ENCODE assay signal across 13 cellular contexts in the genomic region with DNA sequence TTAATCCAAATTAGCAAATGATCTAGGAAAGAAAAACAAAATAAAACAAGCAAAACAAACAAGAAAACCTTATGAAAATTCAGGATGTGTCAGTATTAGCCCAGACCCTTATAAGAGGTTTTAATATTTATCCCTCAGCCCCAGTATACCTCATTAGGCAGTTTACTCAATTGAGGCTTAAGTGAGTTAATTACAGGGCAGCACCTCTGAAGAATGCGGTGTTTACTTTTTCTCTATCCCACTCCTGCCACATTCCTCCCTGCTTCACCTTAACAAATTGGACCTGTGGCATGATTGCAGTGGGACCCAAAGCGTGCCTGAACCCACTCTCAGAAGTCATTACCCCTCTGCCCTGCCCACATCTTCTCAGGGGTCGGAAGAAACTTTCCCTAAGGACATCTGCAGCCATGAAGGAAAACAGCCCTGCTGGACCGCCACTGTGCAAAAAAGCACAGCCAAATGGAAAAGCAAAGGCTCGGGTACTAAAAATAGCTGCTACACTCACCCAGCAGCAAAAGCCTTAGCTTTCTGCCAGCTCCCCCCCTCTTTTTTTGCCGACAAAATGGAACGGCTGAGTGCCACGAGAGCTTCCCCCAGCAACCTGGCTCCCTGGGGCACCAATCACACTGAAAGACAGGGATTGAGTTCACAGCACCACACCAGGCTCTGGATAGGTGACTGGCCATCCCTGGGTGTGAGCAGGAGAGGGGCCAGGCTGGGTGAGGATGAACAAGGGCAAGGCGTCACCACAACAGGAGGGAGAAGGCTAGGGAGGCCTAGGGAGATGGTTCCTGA.
DNase-seq lines count a peak whose midpoint lies in the region; ATAC-seq, FAIRE-seq and TF ChIP-seq lines count a peak whose summit lies in the region.
"Had no signal": no experiment of that assay in that cellular context is flagged by ENCODE, and none has a peak within 500 bp of the region (broad histone marks: within the 10 kb centered on the region; RNA-seq: fewer than 3 reads in every experiment).

No MANE protein-coding gene starts in this region.

- ATAC-seq in pancreas = peak; percentile 62 to 82 (median 76)
- ATAC-seq: stimulated activated naive B cell treated with anti-CD40 and anti-IgM and Interleukin-4, amounts not matched to agents 10 μg/mL and 1 μg/mL and 100 μg/mL, for 72 hours had no signal

- POLR2A ChIA-PET in Caco-2 (lab: Charles Lee) = interaction anchor here (1.6 kb wide), 1 partner anchor 67 kb away, joined by 4 read pairs; the partner anchor contains the start of gene SIL1

- H3K4me1 Mint-ChIP-seq in Caco-2 (ENCODE audit: low read depth, unreplicated experiment) = no peaks in the 10 kb centered on the region
- no peaks in the 10 kb centered on the region for H3K4me1 Mint-ChIP-seq in activated naive CD8-positive, alpha-beta T cell treated with anti-CD3 and anti-CD28 coated beads for 36 hours

- no peak for FAIRE-seq in pancreas (lab: Jason Lieb, UNC)

- H3K27ac Mint-ChIP-seq in Caco-2 (ENCODE audit: unreplicated experiment) = no peak overlapping the region
- H3K27ac Mint-ChIP-seq in activated naive CD8-positive, alpha-beta T cell treated with anti-CD3 and anti-CD28 coated beads for 36 hours = no peak overlapping the region
- H3K27ac Mint-ChIP-seq: activated T-helper 2 cell treated with anti-CD3 and anti-CD28 coated beads, Interferon-gamma antibody, Interleukin-2, Interleukin-4, amounts not matched to agents 10 μg/mL and 5 μg/mL and 100 μg/mL, durations not matched to agents 14 hours and 24 hours and 36 hours; immature natural killer cell; stimulated activated naive B cell treated with anti-CD40 and anti-IgM and Interleukin-4, amounts not matched to agents 10 μg/mL and 1 μg/mL and 100 μg/mL, for 72 hours had no signal

- no peak overlapping the region for H3K4me3 Mint-ChIP-seq in Caco-2 (ENCODE audit: unreplicated experiment)
- H3K4me3 Mint-ChIP-seq in activated naive CD8-positive, alpha-beta T cell treated with anti-CD3 and anti-CD28 coated beads for 36 hours = no peak overlapping the region
- H3K4me3 Mint-ChIP-seq: CD4-positive, CD25-positive, alpha-beta regulatory T cell; stimulated activated naive B cell treated with anti-CD40 and anti-IgM and Interleukin-4, amounts not matched to agents 10 μg/mL and 1 μg/mL and 100 μg/mL, for 72 hours had no signal

- peak; percentile 49 for DNase-seq in AG10803 (ENCODE audit: low read depth)
- peak; percentile 93 for DNase-seq in NCI-H69 (lab: John Stamatoyannopoulos, UW)
- DNase-seq in cardiac muscle cell (ENCODE audit: low read depth in 1 of 2, low spot score in 1 of 2) = peak; percentile 63
- DNase-seq in pancreas = peak in 3 of 6 donors; percentile 25 to 49 (median 41)
- no peak for DNase-seq in SHP77 treated with DMSO at 0.1 percent for 48 hours (lab: John Stamatoyannopoulos, UW)
- DNase-seq in activated CD8-positive, alpha-beta memory T cell treated with anti-CD3 and anti-CD28 coated beads, Interleukin-2, amount 50 U/mL, for 48 hours = no peak
- no peak for DNase-seq in Caco-2
- no peak for DNase-seq in activated naive CD8-positive, alpha-beta T cell treated with anti-CD3 and anti-CD28 coated beads for 36 hours
- DNase-seq: CD4-positive, CD25-positive, alpha-beta regulatory T cell; immature natural killer cell; stimulated activated naive B cell treated with anti-CD40 and anti-IgM and Interleukin-4, amounts not matched to agents 10 μg/mL and 1 μg/mL and 100 μg/mL, for 72 hours had no signal

- H3K27ac ChIP-seq in cardiac muscle cell (peak overlapping the region; percentile 92), pancreas (peak overlapping the region; percentile 37 to 54 (median 44))
- H3K27ac ChIP-seq: HL-60 had no signal

- no peaks in the 10 kb centered on the region for H3K9me3 Mint-ChIP-seq in Caco-2 (ENCODE audit: unreplicated experiment)
- H3K9me3 Mint-ChIP-seq in activated naive CD8-positive, alpha-beta T cell treated with anti-CD3 and anti-CD28 coated beads for 36 hours = no peaks in the 10 kb centered on the region
- H3K9me3 Mint-ChIP-seq: activated T-helper 2 cell treated with anti-CD3 and anti-CD28 coated beads, Interferon-gamma antibody, Interleukin-2, Interleukin-4, amounts not matched to agents 10 μg/mL and 5 μg/mL and 100 μg/mL, durations not matched to agents 14 hours and 24 hours and 36 hours; immature natural killer cell; stimulated activated naive B cell treated with anti-CD40 and anti-IgM and Interleukin-4, amounts not matched to agents 10 μg/mL and 1 μg/mL and 100 μg/mL, for 72 hours had no signal

- H3K36me3 Mint-ChIP-seq in Caco-2 (ENCODE audit: insufficient read depth, unreplicated experiment) = no peaks in the 10 kb centered on the region
- peaks cover 3% of the 10 kb centered on the region for H3K36me3 Mint-ChIP-seq in activated naive CD8-positive, alpha-beta T cell treated with anti-CD3 and anti-CD28 coated beads for 36 hours

- BruUV-seq in Caco-2 (replicated peaks; lab: Mats Ljungman, UMichigan) = no TSS peak

- H3K27me3 Mint-ChIP-seq in Caco-2 (ENCODE audit: insufficient read depth, unreplicated experiment) = no peaks in the 10 kb centered on the region
- H3K27me3 Mint-ChIP-seq in activated naive CD8-positive, alpha-beta T cell treated with anti-CD3 and anti-CD28 coated beads for 36 hours = no peaks in the 10 kb centered on the region
- H3K27me3 Mint-ChIP-seq: CD4-positive, CD25-positive, alpha-beta regulatory T cell; stimulated activated naive B cell treated with anti-CD40 and anti-IgM and Interleukin-4, amounts not matched to agents 10 μg/mL and 1 μg/mL and 100 μg/mL, for 72 hours had no signal

- no peaks in the 10 kb centered on the region for H3K27me3 ChIP-seq in cardiac muscle cell
- H3K27me3 ChIP-seq in pancreas = no peaks in the 10 kb centered on the region
- H3K27me3 ChIP-seq in Caco-2 (replicated peaks; ENCODE audit: control insufficient read depth, insufficient read depth, low read length) = no peaks in the 10 kb centered on the region

- H3K4me3 ChIP-seq in AG10803 (ENCODE audit: low read length) (peak overlapping the region; percentile 29), cardiac muscle cell (no peak overlapping the region), pancreas (no peak overlapping the region), Caco-2 (ENCODE audit: low read depth, low read length) (no peak overlapping the region)

- H3K4me1 ChIP-seq in cardiac muscle cell (ENCODE audit: low read depth) (peaks cover 30% of the 10 kb centered on the region), pancreas (peaks cover 20 to 28% (median 22%) of the 10 kb centered on the region in 3 donors), Caco-2 (no peaks in the 10 kb centered on the region)

- TF ChIP-seq CTCF in AG10803 (conservative IDR thresholded peaks at IDR 0.05; ENCODE audit: low read length) = no peak
- no peak for TF ChIP-seq CTCF in cardiac muscle cell (IDR thresholded peaks at IDR 0.05; ENCODE audit: low read depth, low read length)
- no peak for TF ChIP-seq CTCF in pancreas (IDR thresholded peaks at IDR 0.05)
- TF ChIP-seq CTCF in Caco-2 (IDR thresholded peaks at IDR 0.05; ENCODE audit: insufficient read depth in 1 of 2, low read depth in 1 of 2, low read length in 1 of 2, severe bottlenecking in 1 of 2, unreplicated experiment in 1 of 2) = no peak

- CTCF ChIA-PET in Caco-2 (lab: Charles Lee) = no interaction called here

- H3K36me3 ChIP-seq in cardiac muscle cell (no peaks in the 10 kb centered on the region), pancreas (no peaks in the 10 kb centered on the region), Caco-2 (ENCODE audit: control insufficient read depth, insufficient read depth, low read length) (no peaks in the 10 kb centered on the region)

- no peaks in the 10 kb centered on the region for H3K9me3 ChIP-seq in cardiac muscle cell (ENCODE audit: low read depth)
- no peaks in the 10 kb centered on the region for H3K9me3 ChIP-seq in pancreas
- H3K9me3 ChIP-seq in Caco-2 = no peaks in the 10 kb centered on the region

- intact Hi-C loops in pancreas (cut with DNase I) (no loop called here), Caco-2 (cut with micrococcal nuclease; ENCODE audit: unreplicated experiment) (loop anchor here (10.0 kb wide), 1 partner anchor 256 kb away; the partner anchor contains the start of gene LRRTM2)

- 14 to 22% methylated on average over 9 of the region's 9 CpGs for WGBS in pancreas, 2 donors

Comparison
In these comparisons a context has a peak if more than half of its experiments do, and no peak if none do; other contexts are left out.
1. DNase-seq: peak in AG10803 (single experiment), NCI-H69 (single experiment) and cardiac muscle cell (2 of 2); none in SHP77 treated with DMSO at 0.1 percent for 48 hours (single experiment), activated CD8-positive, alpha-beta memory T cell treated with anti-CD3 and anti-CD28 coated beads, Interleukin-2, amount 50 U/mL, for 48 hours (single experiment), Caco-2 (0 of 2) and activated naive CD8-positive, alpha-beta T cell treated with anti-CD3 and anti-CD28 coated beads for 36 hours (single experiment).